ENCODE assay signal across 35 cellular contexts in the genomic region with DNA sequence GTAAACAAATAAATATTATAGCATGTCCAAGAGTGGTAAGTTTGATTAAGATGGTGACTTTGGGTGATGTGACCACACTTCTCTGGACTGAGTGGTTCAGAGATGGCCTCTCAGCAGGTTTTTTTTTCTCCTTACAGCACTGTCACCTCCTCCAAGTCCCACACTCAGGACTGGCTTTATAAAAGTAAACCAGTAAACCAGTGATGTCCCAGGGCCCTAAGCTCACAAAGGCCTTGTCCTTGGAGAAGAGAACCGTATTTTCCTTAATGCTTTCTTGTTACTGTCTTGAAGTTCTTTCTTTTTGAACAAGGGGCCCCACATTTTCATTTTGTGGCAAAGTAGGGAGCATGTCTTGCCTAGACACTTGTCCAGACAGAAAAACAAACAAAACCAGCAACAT.
"Had no signal": no experiment of that assay in that cellular context is flagged by ENCODE, and none has a peak within 500 bp of the region (broad histone marks: within the 10 kb centered on the region; RNA-seq: fewer than 3 reads in every experiment).

No MANE protein-coding gene starts in this region.

- H3K36me3 ChIP-seq: MG63 had no signal

- H3K9me3 ChIP-seq: MG63 had no signal

- H3K27me3 ChIP-seq: MG63 had no signal

- DNase-seq: Karpas-422, Kasumi-1, MG63, MM.1S, MV-4-11, NCI-H1048, NCI-H1092, NCI-H1092 treated with DMSO at 0.1 percent for 48 hours, NCI-H1105, NCI-H1105 treated with DMSO at 0.1 percent for 48 hours, NCI-H1417, NCI-H1417 treated with DMSO at 0.1 percent for 48 hours, NCI-H1436, NCI-H1436 treated with DMSO at 0.1 percent for 48 hours, NCI-H146, NCI-H1694, NCI-H1694 treated with DMSO at 0.1 percent for 48 hours, NCI-H187, NCI-H187 treated with DMSO at 0.1 percent for 48 hours, NCI-H1930, NCI-H2029, NCI-H2029 treated with DMSO at 0.1 percent for 48 hours, NCI-H2081, NCI-H2081 treated with DMSO at 0.1 percent for 48 hours, NCI-H2107, NCI-H2171, NCI-H2171 treated with DMSO at 0.1 percent for 48 hours, NCI-H2227 treated with DMSO at 0.1 percent for 48 hours, NCI-H226, NCI-H345, NCI-H446, NCI-H446 treated with DMSO at 0.1 percent for 48 hours, NCI-H510A, NCI-H510A treated with DMSO at 0.1 percent for 48 hours, NCI-H524 had no signal

- H3K4me3 ChIP-seq: MG63 had no signal
